1 cellular context compared by ENCODE assay signal in the genomic region with DNA sequence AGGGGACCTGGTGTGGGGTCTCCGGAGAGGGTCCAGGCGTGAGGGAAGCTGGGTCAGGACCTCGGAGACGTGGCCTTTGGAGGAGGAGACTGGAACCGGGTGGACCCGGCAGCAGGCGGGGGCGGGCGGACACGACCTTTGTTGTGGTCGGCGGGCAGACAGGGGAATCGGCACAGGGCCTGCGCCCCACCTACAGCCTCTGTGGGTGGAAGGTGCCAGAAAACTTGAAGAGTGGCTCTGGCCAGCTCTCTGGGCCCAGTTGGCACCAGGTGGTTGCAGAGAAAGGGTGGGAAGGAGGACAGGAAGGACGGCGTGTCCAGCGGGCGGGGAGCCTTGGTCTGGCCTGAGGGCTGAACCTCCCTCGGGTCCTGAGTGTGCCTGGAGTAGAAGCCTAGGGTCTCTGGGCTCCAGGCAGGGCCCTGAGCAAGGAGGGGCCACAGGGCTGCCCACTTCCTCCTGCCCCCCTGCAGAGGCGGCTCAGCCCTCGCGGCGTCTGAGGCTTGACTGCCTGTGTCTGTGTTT.
TF ChIP-seq lines count a peak whose summit lies in the region.

No MANE protein-coding gene starts in this region.

TF ChIP-seq in Ishikawa, 13 proteins besides CTCF, POLR2A, EP300 and RAD21:
- TF ChIP-seq USF1 (IDR thresholded peaks at IDR 0.05) (no peak), CREB1 (IDR thresholded peaks at IDR 0.05; ENCODE audit: low read depth) (no peak), TCF12 (IDR thresholded peaks at IDR 0.05; ENCODE audit: low read depth) (no peak), EGR1 (IDR thresholded peaks at IDR 0.05) (peak; percentile 42; the same call in 1 of the 2 replicates), CEBPB (IDR thresholded peaks at IDR 0.05) (no peak), ZBTB7A (IDR thresholded peaks at IDR 0.05; ENCODE audit: low read depth) (peak; percentile 27; the same call in 1 of the 2 replicates), MAX (IDR thresholded peaks at IDR 0.05) (peak; percentile 45)
